Comparison of ENCODE assay signal across 8 cellular contexts in genomic region chr7:72829964-72830354, GRCh38. TPM values are rescaled to one million over a fixed set of nuclear protein-coding genes. Genes with fewer than 3 reads are reported as not detected.
DNase-seq lines count a peak whose midpoint lies in the region; ATAC-seq and TF ChIP-seq lines count a peak whose summit lies in the region.
"Not testable (repeated sequence)": the region's sequence is repeated elsewhere in the genome, so short reads cannot be mapped to it uniquely, and the experiment has no call there.

No MANE protein-coding gene starts in this region.

- peak; percentile 50 for DNase-seq in BE2C
- peak; percentile 87 for DNase-seq in NOMO-1 treated with DMSO at 0.1 percent for 48 hours (lab: John Stamatoyannopoulos, UW; ENCODE audit: unreplicated experiment)
- DNase-seq in activated CD8-positive, alpha-beta memory T cell treated with anti-CD3 and anti-CD28 coated beads for 1 hour (ENCODE audit: extremely low read depth in 1 of 2, low read depth in 1 of 2), result peak; percentile 13 to 15
- DNase-seq in dorsolateral prefrontal cortex, result peak in 8 of 10 donors; percentile 5 to 74 (median 45)
- peak; percentile 77 for DNase-seq in left kidney (ENCODE audit: low read depth, low spot score)
- DNase-seq in spleen, result peak; percentile 77

- not testable (repeated sequence) for H3K9me3 ChIP-seq in BE2C, spleen

- TF ChIP-seq CTCF in BE2C (IDR thresholded peaks at IDR 0.05; ENCODE audit: low read depth, low read length) (peak; percentile 55), dorsolateral prefrontal cortex (IDR thresholded peaks at IDR 0.05 in 54 of 56, conservative IDR thresholded peaks at IDR 0.05 in 2 of 56; ENCODE audit: low read depth in 1 of 56, partially characterized antibody in 56 of 56) (peak in 54 of 56 donors; percentile 10 to 64 (median 49)), spleen (IDR thresholded peaks at IDR 0.05 in 8 of 11, conservative IDR thresholded peaks at IDR 0.05 in 3 of 11) (peak in 8 of 11 experiments; percentile 16 to 56 (median 37))

- H3K36me3 ChIP-seq in BE2C (peaks cover 16% of the 10 kb centered on the region), spleen (peaks cover 0 to 41% (median 35%) of the 10 kb centered on the region in 6 donors)

- TF ChIP-seq POLR2A in spleen (IDR thresholded peaks at IDR 0.05), result peak in 1 of 3 donors; percentile 87

- H3K4me1 ChIP-seq in BE2C, result not testable (repeated sequence)
- peaks cover 12 to 49% (median 32%) of the 10 kb centered on the region in 6 donors for H3K4me1 ChIP-seq in spleen

- not testable (repeated sequence) for H3K27me3 ChIP-seq in BE2C; dorsolateral prefrontal cortex; spleen (replicated peaks in 1 of 7)

- intact Hi-C loops in dorsolateral prefrontal cortex (cut with DNase I), result loop anchor here (2.0 to 5.0 kb wide), 2 partner anchors 49 to 92 kb away; no protein-coding TSS in a partner anchor
- intact Hi-C loops in spleen (cut with DNase I; ENCODE audit: low total_unique reads), result loop anchor here (10.0 kb wide), 1 partner anchor 615 kb away; no protein-coding TSS in a partner anchor

- ATAC-seq in GM19324 (IDR thresholded peaks at IDR 0.05; ENCODE audit: low FRiP score, unreplicated experiment) (peak; percentile 29), HG03575 (IDR thresholded peaks at IDR 0.05; ENCODE audit: extremely low read depth, insufficient number of reproducible peaks, low FRiP score, unreplicated experiment) (peak; percentile 22)

- H3K4me3 ChIP-seq in BE2C (ENCODE audit: low read depth, low read length) (peak overlapping the region; percentile 84), dorsolateral prefrontal cortex (peak overlapping the region; percentile 50 to 95 (median 84)), spleen (peak overlapping the region; percentile 66 to 83 (median 73))

- 0 to 3% (median 2%) methylated on average over 8 of the region's 8 CpGs for WGBS in spleen, 5 donors

- peak overlapping the region in 58 of 59 donors; percentile 32 to 98 (median 91) for H3K27ac ChIP-seq in dorsolateral prefrontal cortex
- peak overlapping the region; percentile 91 to 97 (median 95) for H3K27ac ChIP-seq in spleen

RNA-seq across cellular contexts. Expression of gene TYW1B, which starts 2.0 kb away (rescaled TPM):
- 17.4 TPM for polyA plus RNA-seq in BE2C (2012; ENCODE audit: insufficient read depth, insufficient read length, low read depth)
- total RNA-seq in dorsolateral prefrontal cortex (10 to 100 TPM in 2 of 120 experiments, 1 to 10 TPM in 118; 2.8 to 10.4 (median 5.9) TPM), spleen (1 to 10 TPM; 3.5 to 8.3 (median 4.4) TPM)
- polyA plus RNA-seq in spleen, result 1 to 10 TPM; 1.2 to 2.0 (median 1.5) TPM

Comparison
In these comparisons a context has a peak if more than half of its experiments do, and no peak if none do; other contexts are left out.
1. Peak in every context shown above with its lines: DNase-seq, ATAC-seq, H3K4me3 ChIP-seq and H3K27ac ChIP-seq.
2. DNase-seq: peak in every context shown above with its lines; median percentile 87 in NOMO-1 treated with DMSO at 0.1 percent for 48 hours; 77 in left kidney; 77 in spleen; 50 in BE2C; 45 in dorsolateral prefrontal cortex; 14 in activated CD8-positive, alpha-beta memory T cell treated with anti-CD3 and anti-CD28 coated beads for 1 hour.